Comparison of ENCODE assay signal across 1 cellular context in genomic region chr3:177585271-177585670, GRCh38.
TF ChIP-seq lines count a peak whose summit lies in the region.

No MANE protein-coding gene starts in this region.

TF ChIP-seq in K562, 482 proteins besides CTCF, POLR2A, EP300 and RAD21 (continues in another document):
- TF ChIP-seq HDAC8 (tag; IDR thresholded peaks at IDR 0.05) = no peak
- no peak for TF ChIP-seq SIN3A (IDR thresholded peaks at IDR 0.05; ENCODE audit: borderline replicate concordance in 2 of 2, control insufficient read depth in 1 of 2, low read depth in 2 of 2, low read length in 2 of 2)
- TF ChIP-seq, protein P1, sequence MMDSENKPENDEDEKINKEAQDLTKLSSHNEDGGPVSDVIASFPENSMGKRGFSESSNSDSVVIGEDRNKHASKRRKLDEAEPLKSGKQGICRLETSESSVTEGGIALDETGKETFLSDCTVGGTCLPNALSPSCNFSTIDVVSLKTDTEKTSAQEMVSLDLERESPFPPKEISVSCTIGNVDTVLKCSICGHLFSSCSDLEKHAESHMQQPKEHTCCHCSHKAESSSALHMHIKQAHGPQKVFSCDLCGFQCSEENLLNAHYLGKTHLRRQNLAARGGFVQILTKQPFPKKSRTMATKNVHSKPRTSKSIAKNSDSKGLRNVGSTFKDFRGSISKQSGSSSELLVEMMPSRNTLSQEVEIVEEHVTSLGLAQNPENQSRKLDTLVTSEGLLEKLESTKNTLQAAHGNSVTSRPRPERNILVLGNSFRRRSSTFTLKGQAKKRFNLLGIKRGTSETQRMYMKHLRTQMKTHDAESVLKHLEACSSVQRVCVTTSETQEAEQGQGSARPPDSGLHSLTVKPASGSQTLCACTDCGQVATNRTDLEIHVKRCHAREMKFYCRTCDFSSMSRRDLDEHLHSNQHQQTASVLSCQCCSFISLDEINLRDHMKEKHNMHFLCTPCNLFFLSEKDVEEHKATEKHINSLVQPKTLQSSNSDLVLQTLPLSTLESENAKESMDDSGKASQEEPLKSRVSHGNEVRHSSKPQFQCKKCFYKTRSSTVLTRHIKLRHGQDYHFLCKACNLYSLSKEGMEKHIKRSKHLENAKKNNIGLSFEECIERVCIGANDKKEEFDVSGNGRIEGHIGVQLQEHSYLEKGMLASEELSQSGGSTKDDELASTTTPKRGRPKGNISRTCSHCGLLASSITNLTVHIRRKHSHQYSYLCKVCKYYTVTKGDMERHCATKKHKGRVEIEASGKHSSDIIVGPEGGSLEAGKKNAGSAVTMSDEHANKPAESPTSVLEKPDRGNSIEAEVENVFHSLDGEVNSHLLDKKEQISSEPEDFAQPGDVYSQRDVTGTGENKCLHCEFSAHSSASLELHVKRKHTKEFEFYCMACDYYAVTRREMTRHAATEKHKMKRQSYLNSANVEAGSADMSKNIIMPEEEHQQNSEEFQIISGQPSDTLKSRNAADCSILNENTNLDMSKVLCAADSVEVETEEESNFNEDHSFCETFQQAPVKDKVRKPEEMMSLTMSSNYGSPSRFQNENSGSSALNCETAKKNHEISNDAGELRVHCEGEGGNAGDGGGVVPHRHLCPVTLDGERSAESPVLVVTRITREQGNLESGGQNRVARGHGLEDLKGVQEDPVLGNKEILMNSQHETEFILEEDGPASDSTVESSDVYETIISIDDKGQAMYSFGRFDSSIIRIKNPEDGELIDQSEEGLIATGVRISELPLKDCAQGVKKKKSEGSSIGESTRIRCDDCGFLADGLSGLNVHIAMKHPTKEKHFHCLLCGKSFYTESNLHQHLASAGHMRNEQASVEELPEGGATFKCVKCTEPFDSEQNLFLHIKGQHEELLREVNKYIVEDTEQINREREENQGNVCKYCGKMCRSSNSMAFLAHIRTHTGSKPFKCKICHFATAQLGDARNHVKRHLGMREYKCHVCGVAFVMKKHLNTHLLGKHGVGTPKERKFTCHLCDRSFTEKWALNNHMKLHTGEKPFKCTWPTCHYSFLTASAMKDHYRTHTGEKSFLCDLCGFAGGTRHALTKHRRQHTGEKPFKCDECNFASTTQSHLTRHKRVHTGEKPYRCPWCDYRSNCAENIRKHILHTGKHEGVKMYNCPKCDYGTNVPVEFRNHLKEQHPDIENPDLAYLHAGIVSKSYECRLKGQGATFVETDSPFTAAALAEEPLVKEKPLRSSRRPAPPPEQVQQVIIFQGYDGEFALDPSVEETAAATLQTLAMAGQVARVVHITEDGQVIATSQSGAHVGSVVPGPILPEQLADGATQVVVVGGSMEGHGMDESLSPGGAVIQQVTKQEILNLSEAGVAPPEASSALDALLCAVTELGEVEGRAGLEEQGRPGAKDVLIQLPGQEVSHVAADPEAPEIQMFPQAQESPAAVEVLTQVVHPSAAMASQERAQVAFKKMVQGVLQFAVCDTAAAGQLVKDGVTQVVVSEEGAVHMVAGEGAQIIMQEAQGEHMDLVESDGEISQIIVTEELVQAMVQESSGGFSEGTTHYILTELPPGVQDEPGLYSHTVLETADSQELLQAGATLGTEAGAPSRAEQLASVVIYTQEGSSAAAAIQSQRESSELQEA (IDR thresholded peaks at IDR 0.05; ENCODE audit: low read depth) = no peak
- peak; percentile 50 for TF ChIP-seq CBFA2T3 (IDR thresholded peaks at IDR 0.05)
- no peak for TF ChIP-seq JUNB (CRISPR knock-in tag; conservative IDR thresholded peaks at IDR 0.05)
- no peak for TF ChIP-seq RBM25 (IDR thresholded peaks at IDR 0.05; ENCODE audit: low read depth, low read length, severe bottlenecking)
- TF ChIP-seq TEAD4 (IDR thresholded peaks at IDR 0.05; ENCODE audit: low read length) = 0 out of 2 replicates have a peak, but pooled peaks have one; percentile 16
- no peak for TF ChIP-seq TEAD4 (CRISPR knock-in tag; IDR thresholded peaks at IDR 0.05; ENCODE audit: borderline replicate concordance)
- TF ChIP-seq FOXA1 (IDR thresholded peaks at IDR 0.05; ENCODE audit: borderline replicate concordance) = no peak
- no peak for TF ChIP-seq HDAC2 (IDR thresholded peaks at IDR 0.05)
- TF ChIP-seq SLC30A9 (CRISPR knock-in tag; IDR thresholded peaks at IDR 0.05) = no peak
- TF ChIP-seq, protein P2, sequence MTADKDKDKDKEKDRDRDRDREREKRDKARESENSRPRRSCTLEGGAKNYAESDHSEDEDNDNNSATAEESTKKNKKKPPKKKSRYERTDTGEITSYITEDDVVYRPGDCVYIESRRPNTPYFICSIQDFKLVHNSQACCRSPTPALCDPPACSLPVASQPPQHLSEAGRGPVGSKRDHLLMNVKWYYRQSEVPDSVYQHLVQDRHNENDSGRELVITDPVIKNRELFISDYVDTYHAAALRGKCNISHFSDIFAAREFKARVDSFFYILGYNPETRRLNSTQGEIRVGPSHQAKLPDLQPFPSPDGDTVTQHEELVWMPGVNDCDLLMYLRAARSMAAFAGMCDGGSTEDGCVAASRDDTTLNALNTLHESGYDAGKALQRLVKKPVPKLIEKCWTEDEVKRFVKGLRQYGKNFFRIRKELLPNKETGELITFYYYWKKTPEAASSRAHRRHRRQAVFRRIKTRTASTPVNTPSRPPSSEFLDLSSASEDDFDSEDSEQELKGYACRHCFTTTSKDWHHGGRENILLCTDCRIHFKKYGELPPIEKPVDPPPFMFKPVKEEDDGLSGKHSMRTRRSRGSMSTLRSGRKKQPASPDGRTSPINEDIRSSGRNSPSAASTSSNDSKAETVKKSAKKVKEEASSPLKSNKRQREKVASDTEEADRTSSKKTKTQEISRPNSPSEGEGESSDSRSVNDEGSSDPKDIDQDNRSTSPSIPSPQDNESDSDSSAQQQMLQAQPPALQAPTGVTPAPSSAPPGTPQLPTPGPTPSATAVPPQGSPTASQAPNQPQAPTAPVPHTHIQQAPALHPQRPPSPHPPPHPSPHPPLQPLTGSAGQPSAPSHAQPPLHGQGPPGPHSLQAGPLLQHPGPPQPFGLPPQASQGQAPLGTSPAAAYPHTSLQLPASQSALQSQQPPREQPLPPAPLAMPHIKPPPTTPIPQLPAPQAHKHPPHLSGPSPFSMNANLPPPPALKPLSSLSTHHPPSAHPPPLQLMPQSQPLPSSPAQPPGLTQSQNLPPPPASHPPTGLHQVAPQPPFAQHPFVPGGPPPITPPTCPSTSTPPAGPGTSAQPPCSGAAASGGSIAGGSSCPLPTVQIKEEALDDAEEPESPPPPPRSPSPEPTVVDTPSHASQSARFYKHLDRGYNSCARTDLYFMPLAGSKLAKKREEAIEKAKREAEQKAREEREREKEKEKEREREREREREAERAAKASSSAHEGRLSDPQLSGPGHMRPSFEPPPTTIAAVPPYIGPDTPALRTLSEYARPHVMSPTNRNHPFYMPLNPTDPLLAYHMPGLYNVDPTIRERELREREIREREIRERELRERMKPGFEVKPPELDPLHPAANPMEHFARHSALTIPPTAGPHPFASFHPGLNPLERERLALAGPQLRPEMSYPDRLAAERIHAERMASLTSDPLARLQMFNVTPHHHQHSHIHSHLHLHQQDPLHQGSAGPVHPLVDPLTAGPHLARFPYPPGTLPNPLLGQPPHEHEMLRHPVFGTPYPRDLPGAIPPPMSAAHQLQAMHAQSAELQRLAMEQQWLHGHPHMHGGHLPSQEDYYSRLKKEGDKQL (CRISPR knock-in tag; IDR thresholded peaks at IDR 0.05; ENCODE audit: borderline replicate concordance) = no peak
- no peak for TF ChIP-seq ZNF184 (CRISPR knock-in tag; IDR thresholded peaks at IDR 0.05)
- peak; percentile 52 for TF ChIP-seq ARID1B (IDR thresholded peaks at IDR 0.05)
- no peak for TF ChIP-seq NCOA6 (IDR thresholded peaks at IDR 0.05)
- TF ChIP-seq ZFX (CRISPR knock-in tag; IDR thresholded peaks at IDR 0.05) = no peak
- TF ChIP-seq, protein P3, sequence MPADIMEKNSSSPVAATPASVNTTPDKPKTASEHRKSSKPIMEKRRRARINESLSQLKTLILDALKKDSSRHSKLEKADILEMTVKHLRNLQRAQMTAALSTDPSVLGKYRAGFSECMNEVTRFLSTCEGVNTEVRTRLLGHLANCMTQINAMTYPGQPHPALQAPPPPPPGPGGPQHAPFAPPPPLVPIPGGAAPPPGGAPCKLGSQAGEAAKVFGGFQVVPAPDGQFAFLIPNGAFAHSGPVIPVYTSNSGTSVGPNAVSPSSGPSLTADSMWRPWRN (IDR thresholded peaks at IDR 0.05; ENCODE audit: low read depth) = no peak
- no peak for TF ChIP-seq DPF2 (IDR thresholded peaks at IDR 0.05)
- no peak for TF ChIP-seq STAT6 (CRISPR knock-in tag; IDR thresholded peaks at IDR 0.05)
- TF ChIP-seq SRSF9 (IDR thresholded peaks at IDR 0.05; ENCODE audit: borderline replicate concordance, low read depth, low read length) = no peak
- no peak for TF ChIP-seq FOXA3 (CRISPR knock-in tag; conservative IDR thresholded peaks at IDR 0.05 in 1 of 2, IDR thresholded peaks at IDR 0.05 in 1 of 2)
- TF ChIP-seq TAL1 (IDR thresholded peaks at IDR 0.05) = peak; percentile 47
- TF ChIP-seq ARID3B (CRISPR knock-in tag; IDR thresholded peaks at IDR 0.05; ENCODE audit: borderline replicate concordance) = no peak
- no peak for TF ChIP-seq PREB (CRISPR knock-in tag; IDR thresholded peaks at IDR 0.05)
- no peak for TF ChIP-seq ZNF263 (CRISPR knock-in tag; IDR thresholded peaks at IDR 0.05; ENCODE audit: borderline replicate concordance)
- TF ChIP-seq THRB (CRISPR knock-in tag; conservative IDR thresholded peaks at IDR 0.05) = no peak
- no peak for TF ChIP-seq NR4A1 (CRISPR knock-in tag; IDR thresholded peaks at IDR 0.05)
- no peak for TF ChIP-seq NR4A1 (tag; IDR thresholded peaks at IDR 0.05)
- no peak for TF ChIP-seq FOXP1 (CRISPR knock-in tag; IDR thresholded peaks at IDR 0.05)
- no peak for TF ChIP-seq KAT8 (IDR thresholded peaks at IDR 0.05; ENCODE audit: low read depth)
- peak; percentile 43; the same call in 1 of the 2 replicates for TF ChIP-seq FOSL1 (tag; conservative IDR thresholded peaks at IDR 0.05)
- TF ChIP-seq, protein P4, sequence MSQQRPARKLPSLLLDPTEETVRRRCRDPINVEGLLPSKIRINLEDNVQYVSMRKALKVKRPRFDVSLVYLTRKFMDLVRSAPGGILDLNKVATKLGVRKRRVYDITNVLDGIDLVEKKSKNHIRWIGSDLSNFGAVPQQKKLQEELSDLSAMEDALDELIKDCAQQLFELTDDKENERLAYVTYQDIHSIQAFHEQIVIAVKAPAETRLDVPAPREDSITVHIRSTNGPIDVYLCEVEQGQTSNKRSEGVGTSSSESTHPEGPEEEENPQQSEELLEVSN (IDR thresholded peaks at IDR 0.05; ENCODE audit: borderline replicate concordance in 1 of 2, extremely low read depth in 1 of 2, insufficient read depth in 1 of 2, insufficient read length in 1 of 2, low read depth in 1 of 2, low read length in 1 of 2, poor library complexity in 1 of 2, severe bottlenecking in 1 of 2) = no peak
- no peak for TF ChIP-seq CREB5 (CRISPR knock-in tag; IDR thresholded peaks at IDR 0.05)
- no peak for TF ChIP-seq ZNF699 (CRISPR knock-in tag; IDR thresholded peaks at IDR 0.05; ENCODE audit: insufficient replicate concordance)
- no peak for TF ChIP-seq SNAPC5 (CRISPR knock-in tag; IDR thresholded peaks at IDR 0.05)
